Comparison of ENCODE assay signal across 10 cellular contexts in genomic region chr13:30849611-30850010, GRCh38. TPM values are rescaled to one million over a fixed set of nuclear protein-coding genes. Genes with fewer than 3 reads are reported as not detected.
"Had no signal": no experiment of that assay in that cellular context is flagged by ENCODE, and none has a peak within 500 bp of the region (broad histone marks: within the 10 kb centered on the region; RNA-seq: fewer than 3 reads in every experiment).

No MANE protein-coding gene starts in this region.

- H3K27ac Mint-ChIP-seq: HFFc6 had no signal

- H3K4me3 Mint-ChIP-seq: HFFc6 had no signal

- DNase-seq: GM23248, GOT3, H7, HCEC 1CT, HFFc6, KG1 had no signal

- H2AFZ ChIP-seq: GM23248 had no signal

- ATAC-seq: K562 had no signal

- H3K4me3 ChIP-seq: GM23248, K562 had no signal

- H3K9me3 Mint-ChIP-seq: HFFc6 had no signal

- FAIRE-seq: HTR-8/SVneo, K562 had no signal

RNA-seq across cellular contexts. Expression of gene MEDAG, which starts 56.5 kb away (rescaled TPM):
- total RNA-seq: H4, HT-29, K562 had no signal
- polyA plus RNA-seq: K562 had no signal
